In genomic region chr5:42994285-42995151, GRCh38 we compare ENCODE assay signal across 1 cellular context.
A peak's percentile ranks its signal among the peaks of the same experiment; 100 is the strongest.
TF ChIP-seq lines count a peak whose summit lies in the region.

No MANE protein-coding gene starts in this region.

TF ChIP-seq in K562, 482 proteins besides CTCF, POLR2A, EP300 and RAD21 (continued from another document and continues in another):
- TF ChIP-seq, protein P1, sequence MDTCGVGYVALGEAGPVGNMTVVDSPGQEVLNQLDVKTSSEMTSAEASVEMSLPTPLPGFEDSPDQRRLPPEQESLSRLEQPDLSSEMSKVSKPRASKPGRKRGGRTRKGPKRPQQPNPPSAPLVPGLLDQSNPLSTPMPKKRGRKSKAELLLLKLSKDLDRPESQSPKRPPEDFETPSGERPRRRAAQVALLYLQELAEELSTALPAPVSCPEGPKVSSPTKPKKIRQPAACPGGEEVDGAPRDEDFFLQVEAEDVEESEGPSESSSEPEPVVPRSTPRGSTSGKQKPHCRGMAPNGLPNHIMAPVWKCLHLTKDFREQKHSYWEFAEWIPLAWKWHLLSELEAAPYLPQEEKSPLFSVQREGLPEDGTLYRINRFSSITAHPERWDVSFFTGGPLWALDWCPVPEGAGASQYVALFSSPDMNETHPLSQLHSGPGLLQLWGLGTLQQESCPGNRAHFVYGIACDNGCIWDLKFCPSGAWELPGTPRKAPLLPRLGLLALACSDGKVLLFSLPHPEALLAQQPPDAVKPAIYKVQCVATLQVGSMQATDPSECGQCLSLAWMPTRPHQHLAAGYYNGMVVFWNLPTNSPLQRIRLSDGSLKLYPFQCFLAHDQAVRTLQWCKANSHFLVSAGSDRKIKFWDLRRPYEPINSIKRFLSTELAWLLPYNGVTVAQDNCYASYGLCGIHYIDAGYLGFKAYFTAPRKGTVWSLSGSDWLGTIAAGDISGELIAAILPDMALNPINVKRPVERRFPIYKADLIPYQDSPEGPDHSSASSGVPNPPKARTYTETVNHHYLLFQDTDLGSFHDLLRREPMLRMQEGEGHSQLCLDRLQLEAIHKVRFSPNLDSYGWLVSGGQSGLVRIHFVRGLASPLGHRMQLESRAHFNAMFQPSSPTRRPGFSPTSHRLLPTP (IDR thresholded peaks at IDR 0.05; ENCODE audit: borderline replicate concordance, extremely low read depth, insufficient read length), result no peak
- TF ChIP-seq CCAR2 (IDR thresholded peaks at IDR 0.05; ENCODE audit: low read depth, low read length) (no peak), HDAC2 (IDR thresholded peaks at IDR 0.05) (0 out of 2 replicates have a peak, but pooled peaks have one; percentile 35), SMAD3 (CRISPR knock-in tag; conservative IDR thresholded peaks at IDR 0.05) (peak; percentile 45; the same call in 1 of the 2 replicates), NR1H2 (CRISPR knock-in tag; IDR thresholded peaks at IDR 0.05) (no peak), RNF219 (CRISPR knock-in tag; IDR thresholded peaks at IDR 0.05) (no peak), SOX6 (IDR thresholded peaks at IDR 0.05) (peak; percentile 74; the same call in 1 of the 2 replicates), PHTF2 (CRISPR knock-in tag; IDR thresholded peaks at IDR 0.05) (no peak), E2F4 (CRISPR knock-in tag; IDR thresholded peaks at IDR 0.05; ENCODE audit: low read depth) (no peak), FOXJ3 (CRISPR knock-in tag; IDR thresholded peaks at IDR 0.05) (no peak), ZNF280A (IDR thresholded peaks at IDR 0.05; ENCODE audit: low read depth, partially characterized antibody) (no peak), ZKSCAN3 (CRISPR knock-in tag; IDR thresholded peaks at IDR 0.05) (no peak), CREB1 (IDR thresholded peaks at IDR 0.05) (no peak), CREB1 (CRISPR knock-in tag; IDR thresholded peaks at IDR 0.05) (peak; percentile 45; the same call in 1 of the 2 replicates), ZC3H11A (IDR thresholded peaks at IDR 0.05; ENCODE audit: low read depth, low read length) (no peak), DIDO1 (tag; IDR thresholded peaks at IDR 0.05; ENCODE audit: low read depth) (no peak), NCOR1 (IDR thresholded peaks at IDR 0.05) (0 out of 2 replicates have a peak, but pooled peaks have one; percentile 32), POU5F1 (IDR thresholded peaks at IDR 0.05; ENCODE audit: borderline replicate concordance, low read depth, low read length, partially characterized antibody) (no peak), XRCC5 (IDR thresholded peaks at IDR 0.05; ENCODE audit: low read depth, low read length) (0 out of 2 replicates have a peak, but pooled peaks have one; percentile 45), ZNF354B (CRISPR knock-in tag; IDR thresholded peaks at IDR 0.05) (0 out of 2 replicates have a peak, but pooled peaks have one; percentile 0), SRSF3 (IDR thresholded peaks at IDR 0.05; ENCODE audit: insufficient read depth, low read length) (no peak), ETV6 (IDR thresholded peaks at IDR 0.05; ENCODE audit: borderline replicate concordance in 1 of 2, low read depth in 2 of 2, low read length in 1 of 2) (peak; percentile 99; a peak in 3 of 4 replicates), ETV6 (CRISPR knock-in tag; IDR thresholded peaks at IDR 0.05; ENCODE audit: borderline replicate concordance) (no peak), ZKSCAN8 (CRISPR knock-in tag; IDR thresholded peaks at IDR 0.05) (no peak), MLX (CRISPR knock-in tag; conservative IDR thresholded peaks at IDR 0.05) (no peak; a peak in 1 of 4 replicates), ATF2 (CRISPR knock-in tag; IDR thresholded peaks at IDR 0.05) (no peak), RFX7 (CRISPR knock-in tag; IDR thresholded peaks at IDR 0.05) (no peak), ZFP91 (CRISPR knock-in tag; IDR thresholded peaks at IDR 0.05) (no peak), ZNF277 (CRISPR knock-in tag; IDR thresholded peaks at IDR 0.05; ENCODE audit: borderline replicate concordance) (no peak), ZBTB17 (CRISPR knock-in tag; IDR thresholded peaks at IDR 0.05) (no peak; the same call in none of the 2 replicates), SMARCB1 (IDR thresholded peaks at IDR 0.05; ENCODE audit: insufficient read length, low read depth) (no peak), ILK (tag; IDR thresholded peaks at IDR 0.05; ENCODE audit: borderline replicate concordance, low read depth) (no peak), U2AF2 (optimal IDR thresholded peaks at IDR 0.05; ENCODE audit: low read depth, low read length) (no peak), MCM5 (IDR thresholded peaks at IDR 0.05; ENCODE audit: low read depth) (no peak), DACH1 (IDR thresholded peaks at IDR 0.05; ENCODE audit: partially characterized antibody) (no peak), TBL1XR1 (IDR thresholded peaks at IDR 0.05; ENCODE audit: low read length in 2 of 2) (no peak; a peak in 1 of 4 replicates)
- TF ChIP-seq, protein P2, sequence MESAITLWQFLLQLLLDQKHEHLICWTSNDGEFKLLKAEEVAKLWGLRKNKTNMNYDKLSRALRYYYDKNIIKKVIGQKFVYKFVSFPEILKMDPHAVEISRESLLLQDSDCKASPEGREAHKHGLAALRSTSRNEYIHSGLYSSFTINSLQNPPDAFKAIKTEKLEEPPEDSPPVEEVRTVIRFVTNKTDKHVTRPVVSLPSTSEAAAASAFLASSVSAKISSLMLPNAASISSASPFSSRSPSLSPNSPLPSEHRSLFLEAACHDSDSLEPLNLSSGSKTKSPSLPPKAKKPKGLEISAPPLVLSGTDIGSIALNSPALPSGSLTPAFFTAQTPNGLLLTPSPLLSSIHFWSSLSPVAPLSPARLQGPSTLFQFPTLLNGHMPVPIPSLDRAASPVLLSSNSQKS (CRISPR knock-in tag; IDR thresholded peaks at IDR 0.05), result no peak
- TF ChIP-seq, protein P3, sequence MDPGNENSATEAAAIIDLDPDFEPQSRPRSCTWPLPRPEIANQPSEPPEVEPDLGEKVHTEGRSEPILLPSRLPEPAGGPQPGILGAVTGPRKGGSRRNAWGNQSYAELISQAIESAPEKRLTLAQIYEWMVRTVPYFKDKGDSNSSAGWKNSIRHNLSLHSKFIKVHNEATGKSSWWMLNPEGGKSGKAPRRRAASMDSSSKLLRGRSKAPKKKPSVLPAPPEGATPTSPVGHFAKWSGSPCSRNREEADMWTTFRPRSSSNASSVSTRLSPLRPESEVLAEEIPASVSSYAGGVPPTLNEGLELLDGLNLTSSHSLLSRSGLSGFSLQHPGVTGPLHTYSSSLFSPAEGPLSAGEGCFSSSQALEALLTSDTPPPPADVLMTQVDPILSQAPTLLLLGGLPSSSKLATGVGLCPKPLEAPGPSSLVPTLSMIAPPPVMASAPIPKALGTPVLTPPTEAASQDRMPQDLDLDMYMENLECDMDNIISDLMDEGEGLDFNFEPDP (CRISPR knock-in tag; IDR thresholded peaks at IDR 0.05), result no peak
- TF ChIP-seq, protein P4, sequence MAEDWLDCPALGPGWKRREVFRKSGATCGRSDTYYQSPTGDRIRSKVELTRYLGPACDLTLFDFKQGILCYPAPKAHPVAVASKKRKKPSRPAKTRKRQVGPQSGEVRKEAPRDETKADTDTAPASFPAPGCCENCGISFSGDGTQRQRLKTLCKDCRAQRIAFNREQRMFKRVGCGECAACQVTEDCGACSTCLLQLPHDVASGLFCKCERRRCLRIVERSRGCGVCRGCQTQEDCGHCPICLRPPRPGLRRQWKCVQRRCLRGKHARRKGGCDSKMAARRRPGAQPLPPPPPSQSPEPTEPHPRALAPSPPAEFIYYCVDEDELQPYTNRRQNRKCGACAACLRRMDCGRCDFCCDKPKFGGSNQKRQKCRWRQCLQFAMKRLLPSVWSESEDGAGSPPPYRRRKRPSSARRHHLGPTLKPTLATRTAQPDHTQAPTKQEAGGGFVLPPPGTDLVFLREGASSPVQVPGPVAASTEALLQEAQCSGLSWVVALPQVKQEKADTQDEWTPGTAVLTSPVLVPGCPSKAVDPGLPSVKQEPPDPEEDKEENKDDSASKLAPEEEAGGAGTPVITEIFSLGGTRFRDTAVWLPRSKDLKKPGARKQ (CRISPR knock-in tag; IDR thresholded peaks at IDR 0.05), result no peak
